In the genomic region with DNA sequence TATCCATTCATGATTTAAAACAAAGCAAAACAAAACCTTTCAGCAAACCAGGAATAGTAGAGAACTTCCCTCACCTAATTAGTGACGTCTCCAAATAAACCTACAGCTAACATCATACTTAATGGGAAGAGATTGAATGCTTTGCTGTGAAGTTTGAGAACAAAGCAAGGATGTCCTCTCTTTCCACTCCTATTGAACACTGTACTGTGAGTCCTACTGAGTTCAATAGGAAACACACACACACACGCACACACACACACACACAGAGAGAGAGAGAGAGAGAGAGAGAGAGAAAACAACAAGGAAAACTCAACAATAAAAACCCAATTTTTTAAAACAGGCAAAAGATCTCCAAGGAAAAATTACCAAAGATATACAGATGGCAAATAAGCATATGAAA, we compare ENCODE assay signal across 1 cellular context.
TF ChIP-seq lines count a peak whose summit lies in the region.

No MANE protein-coding gene starts in this region.

TF ChIP-seq in GM23338, 12 proteins besides CTCF, POLR2A, EP300 and RAD21:
- TF ChIP-seq, protein P1, sequence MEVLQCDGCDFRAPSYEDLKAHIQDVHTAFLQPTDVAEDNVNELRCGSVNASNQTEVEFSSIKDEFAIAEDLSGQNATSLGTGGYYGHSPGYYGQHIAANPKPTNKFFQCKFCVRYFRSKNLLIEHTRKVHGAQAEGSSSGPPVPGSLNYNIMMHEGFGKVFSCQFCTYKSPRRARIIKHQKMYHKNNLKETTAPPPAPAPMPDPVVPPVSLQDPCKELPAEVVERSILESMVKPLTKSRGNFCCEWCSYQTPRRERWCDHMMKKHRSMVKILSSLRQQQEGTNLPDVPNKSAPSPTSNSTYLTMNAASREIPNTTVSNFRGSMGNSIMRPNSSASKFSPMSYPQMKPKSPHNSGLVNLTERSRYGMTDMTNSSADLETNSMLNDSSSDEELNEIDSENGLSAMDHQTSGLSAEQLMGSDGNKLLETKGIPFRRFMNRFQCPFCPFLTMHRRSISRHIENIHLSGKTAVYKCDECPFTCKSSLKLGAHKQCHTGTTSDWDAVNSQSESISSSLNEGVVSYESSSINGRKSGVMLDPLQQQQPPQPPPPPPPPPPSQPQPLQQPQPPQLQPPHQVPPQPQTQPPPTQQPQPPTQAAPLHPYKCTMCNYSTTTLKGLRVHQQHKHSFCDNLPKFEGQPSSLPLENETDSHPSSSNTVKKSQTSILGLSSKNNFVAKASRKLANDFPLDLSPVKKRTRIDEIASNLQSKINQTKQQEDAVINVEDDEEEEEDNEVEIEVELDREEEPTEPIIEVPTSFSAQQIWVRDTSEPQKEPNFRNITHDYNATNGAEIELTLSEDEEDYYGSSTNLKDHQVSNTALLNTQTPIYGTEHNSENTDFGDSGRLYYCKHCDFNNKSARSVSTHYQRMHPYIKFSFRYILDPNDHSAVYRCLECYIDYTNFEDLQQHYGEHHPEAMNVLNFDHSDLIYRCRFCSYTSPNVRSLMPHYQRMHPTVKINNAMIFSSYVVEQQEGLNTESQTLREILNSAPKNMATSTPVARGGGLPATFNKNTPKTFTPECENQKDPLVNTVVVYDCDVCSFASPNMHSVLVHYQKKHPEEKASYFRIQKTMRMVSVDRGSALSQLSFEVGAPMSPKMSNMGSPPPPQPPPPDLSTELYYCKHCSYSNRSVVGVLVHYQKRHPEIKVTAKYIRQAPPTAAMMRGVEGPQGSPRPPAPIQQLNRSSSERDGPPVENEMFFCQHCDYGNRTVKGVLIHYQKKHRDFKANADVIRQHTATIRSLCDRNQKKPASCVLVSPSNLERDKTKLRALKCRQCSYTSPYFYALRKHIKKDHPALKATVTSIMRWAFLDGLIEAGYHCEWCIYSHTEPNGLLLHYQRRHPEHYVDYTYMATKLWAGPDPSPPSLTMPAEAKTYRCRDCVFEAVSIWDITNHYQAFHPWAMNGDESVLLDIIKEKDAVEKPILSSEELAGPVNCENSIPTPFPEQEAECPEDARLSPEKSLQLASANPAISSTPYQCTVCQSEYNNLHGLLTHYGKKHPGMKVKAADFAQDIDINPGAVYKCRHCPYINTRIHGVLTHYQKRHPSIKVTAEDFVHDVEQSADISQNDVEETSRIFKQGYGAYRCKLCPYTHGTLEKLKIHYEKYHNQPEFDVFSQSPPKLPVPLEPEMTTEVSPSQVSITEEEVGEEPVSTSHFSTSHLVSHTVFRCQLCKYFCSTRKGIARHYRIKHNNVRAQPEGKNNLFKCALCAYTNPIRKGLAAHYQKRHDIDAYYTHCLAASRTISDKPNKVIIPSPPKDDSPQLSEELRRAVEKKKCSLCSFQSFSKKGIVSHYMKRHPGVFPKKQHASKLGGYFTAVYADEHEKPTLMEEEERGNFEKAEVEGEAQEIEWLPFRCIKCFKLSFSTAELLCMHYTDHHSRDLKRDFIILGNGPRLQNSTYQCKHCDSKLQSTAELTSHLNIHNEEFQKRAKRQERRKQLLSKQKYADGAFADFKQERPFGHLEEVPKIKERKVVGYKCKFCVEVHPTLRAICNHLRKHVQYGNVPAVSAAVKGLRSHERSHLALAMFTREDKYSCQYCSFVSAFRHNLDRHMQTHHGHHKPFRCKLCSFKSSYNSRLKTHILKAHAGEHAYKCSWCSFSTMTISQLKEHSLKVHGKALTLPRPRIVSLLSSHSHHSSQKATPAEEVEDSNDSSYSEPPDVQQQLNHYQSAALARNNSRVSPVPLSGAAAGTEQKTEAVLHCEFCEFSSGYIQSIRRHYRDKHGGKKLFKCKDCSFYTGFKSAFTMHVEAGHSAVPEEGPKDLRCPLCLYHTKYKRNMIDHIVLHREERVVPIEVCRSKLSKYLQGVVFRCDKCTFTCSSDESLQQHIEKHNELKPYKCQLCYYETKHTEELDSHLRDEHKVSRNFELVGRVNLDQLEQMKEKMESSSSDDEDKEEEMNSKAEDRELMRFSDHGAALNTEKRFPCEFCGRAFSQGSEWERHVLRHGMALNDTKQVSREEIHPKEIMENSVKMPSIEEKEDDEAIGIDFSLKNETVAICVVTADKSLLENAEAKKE (CRISPR knock-in tag; IDR thresholded peaks at IDR 0.05): no peak
- TF ChIP-seq ZNF331 (CRISPR knock-in tag; IDR thresholded peaks at IDR 0.05; ENCODE audit: low read depth) (no peak), EZH2 (IDR thresholded peaks at IDR 0.05; ENCODE audit: low read depth, unreplicated experiment) (no peak), NANOG (IDR thresholded peaks at IDR 0.05; ENCODE audit: borderline replicate concordance) (no peak), EZH2phosphoT487 (IDR thresholded peaks at IDR 0.05; ENCODE audit: unreplicated experiment) (no peak), ETS1 (IDR thresholded peaks at IDR 0.05) (no peak)
TF ChIP-seq in GM23338: peak in this region for 0.
